In the genomic region with DNA sequence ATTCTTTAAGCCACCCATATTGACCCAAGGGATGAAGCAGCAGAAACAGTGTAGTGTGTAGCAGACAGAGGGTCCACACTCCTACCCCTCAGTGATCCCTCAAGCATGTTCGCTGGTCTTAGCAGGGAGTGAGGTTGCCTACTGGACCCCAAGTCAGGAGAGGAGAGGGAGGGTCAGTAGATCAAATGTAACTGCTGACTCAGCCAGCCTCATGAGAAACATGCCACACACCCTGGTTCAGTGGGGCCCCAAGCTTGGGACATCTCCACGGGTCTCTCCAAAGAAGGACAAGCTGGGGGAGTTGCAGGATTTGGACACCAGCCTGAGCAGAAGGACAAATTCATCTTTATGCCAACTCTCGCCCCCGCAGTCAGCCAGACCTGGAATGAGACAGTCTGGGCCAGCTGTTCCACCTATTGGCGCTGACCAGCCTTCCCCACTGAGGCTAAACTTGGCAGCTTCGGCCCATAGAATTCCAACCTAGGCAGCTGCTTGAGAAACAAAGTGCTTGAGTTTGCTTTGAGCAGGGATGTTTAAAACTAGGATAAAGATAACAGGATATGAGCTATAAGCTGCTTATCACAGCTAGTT, we compare ENCODE assay signal across 1 cellular context.
TF ChIP-seq lines count a peak whose summit lies in the region.

No MANE protein-coding gene starts in this region.

TF ChIP-seq in IMR-90, 13 proteins besides CTCF, POLR2A, EP300 and RAD21 (continued from another document):
- TF ChIP-seq RFX5 (IDR thresholded peaks at IDR 0.05; ENCODE audit: low read depth, low read length) (no peak), MAFK (IDR thresholded peaks at IDR 0.05; ENCODE audit: low read depth, low read length) (peak; percentile 64)
- TF ChIP-seq, protein P1, sequence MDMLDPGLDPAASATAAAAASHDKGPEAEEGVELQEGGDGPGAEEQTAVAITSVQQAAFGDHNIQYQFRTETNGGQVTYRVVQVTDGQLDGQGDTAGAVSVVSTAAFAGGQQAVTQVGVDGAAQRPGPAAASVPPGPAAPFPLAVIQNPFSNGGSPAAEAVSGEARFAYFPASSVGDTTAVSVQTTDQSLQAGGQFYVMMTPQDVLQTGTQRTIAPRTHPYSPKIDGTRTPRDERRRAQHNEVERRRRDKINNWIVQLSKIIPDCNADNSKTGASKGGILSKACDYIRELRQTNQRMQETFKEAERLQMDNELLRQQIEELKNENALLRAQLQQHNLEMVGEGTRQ (IDR thresholded peaks at IDR 0.05; ENCODE audit: low read depth, low read length), result no peak
- TF ChIP-seq, protein P2, sequence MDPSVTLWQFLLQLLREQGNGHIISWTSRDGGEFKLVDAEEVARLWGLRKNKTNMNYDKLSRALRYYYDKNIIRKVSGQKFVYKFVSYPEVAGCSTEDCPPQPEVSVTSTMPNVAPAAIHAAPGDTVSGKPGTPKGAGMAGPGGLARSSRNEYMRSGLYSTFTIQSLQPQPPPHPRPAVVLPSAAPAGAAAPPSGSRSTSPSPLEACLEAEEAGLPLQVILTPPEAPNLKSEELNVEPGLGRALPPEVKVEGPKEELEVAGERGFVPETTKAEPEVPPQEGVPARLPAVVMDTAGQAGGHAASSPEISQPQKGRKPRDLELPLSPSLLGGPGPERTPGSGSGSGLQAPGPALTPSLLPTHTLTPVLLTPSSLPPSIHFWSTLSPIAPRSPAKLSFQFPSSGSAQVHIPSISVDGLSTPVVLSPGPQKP (IDR thresholded peaks at IDR 0.05; ENCODE audit: borderline replicate concordance, low read depth, low read length), result no peak
TF ChIP-seq in IMR-90: peak in this region for 3.
